Comparison of ENCODE assay signal across 18 cellular contexts in genomic region chr1:2987773-2988172, GRCh38. TPM values are rescaled to one million over a fixed set of nuclear protein-coding genes. Genes with fewer than 3 reads are reported as not detected.
"Had no signal": no experiment of that assay in that cellular context is flagged by ENCODE, and none has a peak within 500 bp of the region (broad histone marks: within the 10 kb centered on the region; RNA-seq: fewer than 3 reads in every experiment).

No MANE protein-coding gene starts in this region.

- H3K4me1 ChIP-seq: heart right ventricle, left ventricle myocardium inferior, right lobe of liver, stomach had no signal

- H3K4me3 ChIP-seq: coronary artery, heart right ventricle, left ventricle myocardium inferior, right lobe of liver, stomach, tibial artery had no signal

- H3K27me3 Mint-ChIP-seq: progenitor cell of endocrine pancreas had no signal

- H3K27me3 ChIP-seq: neutrophil, right lobe of liver had no signal

- DNase-seq: activated naive CD8-positive, alpha-beta T cell treated with anti-CD3 and anti-CD28 coated beads, Interleukin-2, amount 10 ng/mL, durations not matched to agents 7 days and 5 days; effector memory CD4-positive, alpha-beta T cell; heart right ventricle; left ventricle myocardium inferior; SIG-M5; stimulated activated CD8-positive, alpha-beta memory T cell treated with anti-CD3 and anti-CD28 coated beads, Interleukin-4, amount 100 ng/mL, for 48 hours; stomach had no signal

- H3K9me3 ChIP-seq: neutrophil, right lobe of liver, tibial artery had no signal

- ATAC-seq: heart right ventricle, right lobe of liver had no signal

- FAIRE-seq: bronchial epithelial cell, frontal cortex, islet of Langerhans had no signal

- H3K4me1 Mint-ChIP-seq: activated naive CD8-positive, alpha-beta T cell treated with anti-CD3 and anti-CD28 coated beads, Interleukin-2, amount 10 ng/mL, durations not matched to agents 7 days and 5 days had no signal

- H3K36me3 ChIP-seq: heart right ventricle, left ventricle myocardium inferior, neutrophil, right lobe of liver, stomach, tibial artery had no signal

- H3K9me3 Mint-ChIP-seq: activated naive CD8-positive, alpha-beta T cell treated with anti-CD3 and anti-CD28 coated beads, Interleukin-2, amount 10 ng/mL, durations not matched to agents 7 days and 5 days had no signal

- H3K27ac ChIP-seq: coronary artery, heart right ventricle, left ventricle myocardium inferior, neutrophil, right lobe of liver, stomach, tibial artery had no signal

- H3K4me3 Mint-ChIP-seq: activated naive CD8-positive, alpha-beta T cell treated with anti-CD3 and anti-CD28 coated beads, Interleukin-2, amount 10 ng/mL, durations not matched to agents 7 days and 5 days had no signal

- H3K27ac Mint-ChIP-seq: activated naive CD8-positive, alpha-beta T cell treated with anti-CD3 and anti-CD28 coated beads, Interleukin-2, amount 10 ng/mL, durations not matched to agents 7 days and 5 days; progenitor cell of endocrine pancreas had no signal

RNA-seq across cellular contexts. Expression of gene ACTRT2, which starts 33.5 kb away (rescaled TPM):
- total RNA-seq: activated naive CD8-positive, alpha-beta T cell treated with anti-CD3 and anti-CD28 coated beads, Interleukin-2, amount 10 ng/mL, durations not matched to agents 7 days and 5 days; aorta; bronchial epithelial cell; fibroblast of lung; frontal cortex; heart right ventricle; left ventricle myocardium inferior; progenitor cell of endocrine pancreas; right lobe of liver; stomach; T-helper 2 cell treated with Interferon-gamma antibody and Interleukin-4, amounts not matched to agents 100 ng/mL and 5 ng/mL, for 36 hours had no signal
